In the genomic region with DNA sequence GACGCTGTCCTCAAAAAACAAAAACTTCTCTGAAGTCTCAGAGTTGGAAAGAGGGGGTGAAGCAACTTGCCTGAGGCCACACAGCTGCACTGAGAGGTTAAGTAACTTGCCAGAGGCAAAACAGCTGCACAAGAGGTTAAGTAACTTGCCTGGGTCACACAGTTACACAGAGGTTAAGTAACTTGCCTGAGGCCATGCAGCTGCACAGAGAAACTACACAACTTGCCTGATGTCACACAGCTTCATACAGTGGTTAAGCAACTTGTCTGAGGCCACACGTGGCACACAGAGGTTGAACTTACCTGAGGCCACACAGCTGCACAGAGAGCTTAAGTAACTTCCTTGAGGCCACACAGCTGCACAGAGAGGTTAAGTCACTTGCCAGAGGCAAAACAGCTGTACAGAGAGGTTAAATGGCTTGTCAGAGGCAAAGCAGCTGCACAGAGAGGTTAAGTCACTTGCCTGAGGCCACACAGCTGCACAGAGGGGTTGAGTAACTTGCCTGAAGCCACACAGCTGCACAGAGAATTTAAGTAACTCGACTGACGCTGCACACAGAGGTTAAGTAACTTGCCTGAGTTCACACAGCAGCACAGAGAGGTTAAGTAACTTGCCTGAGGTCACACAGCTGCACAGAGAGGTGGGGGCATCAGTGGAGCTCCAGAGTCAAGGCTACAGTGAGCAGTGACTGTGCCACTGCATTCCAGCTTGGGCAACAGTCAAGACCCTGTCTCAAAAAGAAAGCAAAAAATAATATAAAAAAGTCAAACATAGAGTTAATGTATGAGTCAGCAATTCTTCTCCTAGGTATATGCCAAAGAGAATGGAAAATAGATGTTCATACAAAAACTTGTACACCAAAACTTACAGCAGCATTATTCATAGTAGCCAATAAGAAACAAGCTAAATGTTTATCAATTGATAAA, we compare ENCODE assay signal across 17 cellular contexts. TPM values are rescaled to one million over a fixed set of nuclear protein-coding genes. Genes with fewer than 3 reads are reported as not detected.
DNase-seq lines count a peak whose midpoint lies in the region; ATAC-seq, FAIRE-seq and TF ChIP-seq lines count a peak whose summit lies in the region.
"Had no signal": no experiment of that assay in that cellular context is flagged by ENCODE, and none has a peak within 500 bp of the region (broad histone marks: within the 10 kb centered on the region; RNA-seq: fewer than 3 reads in every experiment).

No MANE protein-coding gene starts in this region.

- TF ChIP-seq CTCF in A549 (IDR thresholded peaks at IDR 0.05) (no peak), Panc1 (IDR thresholded peaks at IDR 0.05) (no peak), WERI-Rb-1 (IDR thresholded peaks at IDR 0.05; ENCODE audit: low read depth, low read length) (no peak), Calu3 (IDR thresholded peaks at IDR 0.05; ENCODE audit: unreplicated experiment) (no peak)

- no peak for FAIRE-seq in A549 (lab: Jason Lieb, UNC)

- H3K27me3 ChIP-seq in Panc1 (ENCODE audit: control insufficient read depth, insufficient read depth, low read length), result no peaks in the 10 kb centered on the region
- H3K27me3 ChIP-seq in WERI-Rb-1 (ENCODE audit: insufficient read depth, low read depth, severe bottlenecking), result no peaks in the 10 kb centered on the region
- H3K27me3 ChIP-seq: transverse colon had no signal

- no peak for TF ChIP-seq POLR2A in A549 (IDR thresholded peaks at IDR 0.05; ENCODE audit: low read length)

- H3K27ac ChIP-seq in A549, result no peak overlapping the region
- H3K27ac ChIP-seq in Panc1 (ENCODE audit: low read length), result no peak overlapping the region
- H3K27ac ChIP-seq in WERI-Rb-1, result no peak overlapping the region
- H3K27ac ChIP-seq: transverse colon had no signal

- no peak overlapping the region for H3K4me2 ChIP-seq in A549

- no peak overlapping the region for H3K4me3 ChIP-seq in A549
- no peak overlapping the region for H3K4me3 ChIP-seq in Panc1 (ENCODE audit: low read depth in 2 of 2, low read length in 2 of 2)
- no peak overlapping the region for H3K4me3 ChIP-seq in WERI-Rb-1 (ENCODE audit: low read depth, low read length)
- H3K4me3 ChIP-seq: transverse colon had no signal

- CTCF ChIA-PET in A549 (lab: Yijun Ruan, JAX) (no interaction called here), Panc1 (lab: Charles Lee) (interaction anchor here (0.5 kb wide), 1 partner anchor 294 kb away, joined by 3 read pairs; no protein-coding TSS in a partner anchor), Calu3 (lab: Charles Lee) (interaction anchor here (0.6 kb wide), 1 partner anchor 186 kb away, joined by 4 read pairs; no protein-coding TSS in a partner anchor)

- TF ChIP-seq EP300 in A549 (IDR thresholded peaks at IDR 0.05), result no peak

- no peaks in the 10 kb centered on the region for H3K4me1 Mint-ChIP-seq in Calu3 (ENCODE audit: low read depth, unreplicated experiment)
- H3K4me1 Mint-ChIP-seq: T-helper 17 cell had no signal

- BruUV-seq in Panc1 (replicated peaks; lab: Mats Ljungman, UMichigan) (no TSS peak), Calu3 (replicated peaks; lab: Mats Ljungman, UMichigan) (no TSS peak)

- 82% methylated on average over 4 of the region's 4 CpGs for WGBS in A549 (ENCODE audit: missing lambda C conversion rate)

- H3K27ac Mint-ChIP-seq in Calu3 (ENCODE audit: unreplicated experiment), result no peak overlapping the region
- H3K27ac Mint-ChIP-seq: T-helper 17 cell had no signal

- no peak for TF ChIP-seq RAD21 in A549 (conservative IDR thresholded peaks at IDR 0.05 in 1 of 2, IDR thresholded peaks at IDR 0.05 in 1 of 2)

- ATAC-seq in A549 (no peak), Panc1 (peak; percentile 14; the same call in 1 of the 2 replicates), esophagus mucosa (peak; percentile 70), GM21447 (IDR thresholded peaks at IDR 0.05; ENCODE audit: unreplicated experiment) (no peak)
- ATAC-seq: PC-3, T-helper 17 cell had no signal

- H3K36me3 ChIP-seq in Panc1 (ENCODE audit: control insufficient read depth, insufficient read depth, low read length), result no peaks in the 10 kb centered on the region
- no peaks in the 10 kb centered on the region for H3K36me3 ChIP-seq in WERI-Rb-1
- H3K36me3 ChIP-seq: transverse colon had no signal

- H3K9me3 Mint-ChIP-seq in Calu3 (ENCODE audit: low read depth, unreplicated experiment), result no peaks in the 10 kb centered on the region

- DNase-seq in A549 (ENCODE audit: low read depth in 1 of 2, low spot score in 1 of 2) (no peak), ELR (ENCODE audit: low read depth) (peak; percentile 28), Panc1 (ENCODE audit: low read depth, low spot score) (no peak), WERI-Rb-1 (no peak), Calu3 (no peak)
- DNase-seq in effector CD4-positive, alpha-beta T cell, result no peak
- DNase-seq: activated CD8-positive, alpha-beta memory T cell treated with anti-CD3 and anti-CD28 coated beads for 24 hours; activated naive CD4-positive, alpha-beta T cell treated with anti-CD3 and anti-CD28 coated beads, Interleukin-2, amount 50 U/mL, for 16 hours; central memory CD4-positive, alpha-beta T cell; DMS79 treated with DMSO at 0.1 percent for 48 hours; NCI-H1105 treated with DMSO at 0.1 percent for 48 hours; NCI-H345; PC-3; T-helper 17 cell; transverse colon had no signal

- POLR2A ChIA-PET in A549 (lab: Yijun Ruan, JAX) (interaction anchor here (1.3 kb wide), 1 partner anchor 12 kb away, joined by 5 read pairs; the partner anchor contains the start of gene ACAD9), Panc1 (lab: Charles Lee) (interaction anchor here (0.6 kb wide), 1 partner anchor 103 kb away, joined by 3 read pairs; no protein-coding TSS in a partner anchor)

- no peaks in the 10 kb centered on the region for H3K4me1 ChIP-seq in A549
- peaks cover 9% of the 10 kb centered on the region for H3K4me1 ChIP-seq in Panc1 (ENCODE audit: control insufficient read depth, insufficient read depth, low read length)

- H3K27me3 Mint-ChIP-seq in Calu3 (ENCODE audit: unreplicated experiment), result peaks cover 10% of the 10 kb centered on the region

- no peaks in the 10 kb centered on the region for H3K36me3 Mint-ChIP-seq in Calu3 (ENCODE audit: insufficient read depth, unreplicated experiment)

- in situ Hi-C loops in Panc1 (cut with HindIII; ENCODE audit: low pct_unique_long_range_greater_than_20kb, low sequenced_read_pairs), result no loop called here

- intact Hi-C loops in Panc1 (cut with micrococcal nuclease; ENCODE audit: unreplicated experiment), result no loop called here
- intact Hi-C loops in Calu3 (cut with micrococcal nuclease; ENCODE audit: unreplicated experiment), result no loop called here

- no peaks in the 10 kb centered on the region for H3K9me3 ChIP-seq in A549
- no peaks in the 10 kb centered on the region for H3K9me3 ChIP-seq in Panc1 (ENCODE audit: control insufficient read depth, insufficient read depth, low read depth, low read length)
- H3K9me3 ChIP-seq in WERI-Rb-1 (ENCODE audit: severe bottlenecking), result no peaks in the 10 kb centered on the region
- H3K9me3 ChIP-seq: transverse colon had no signal

- no peak overlapping the region for H3K4me3 Mint-ChIP-seq in Calu3 (ENCODE audit: low read depth, unreplicated experiment)
- H3K4me3 Mint-ChIP-seq: T-helper 17 cell had no signal

TF ChIP-seq in A549, 52 proteins besides CTCF, POLR2A, EP300 and RAD21:
- TF ChIP-seq HEYL (CRISPR knock-in tag; IDR thresholded peaks at IDR 0.05) (no peak), ZFP36 (IDR thresholded peaks at IDR 0.05; ENCODE audit: borderline replicate concordance, partially characterized antibody) (peak; percentile 94), MAFK (IDR thresholded peaks at IDR 0.05; ENCODE audit: partially characterized antibody) (peak; percentile 93)

RNA-seq across cellular contexts. Expression of gene ACAD9, which starts 12.0 kb away (rescaled TPM):
- polyA plus RNA-seq in A549 (2011; rRNA removed) (24.1 and 26.1 TPM in 2 replicates), A549 (2017; fragmentation: RNase III; extraction: RNeasy Plus Mini Kit Qiagen cat#74134 plus additional on column Dnase treatment) (28.3 to 29.2 TPM (median 28.7 TPM) in 3 replicates)
- polyA plus RNA-seq in A549 (2012; cell fraction: cytosol; rRNA removed), result 38.6 and 41.5 TPM in 2 replicates
- 74.8 and 78.0 TPM in 2 replicates for polyA plus RNA-seq in A549 (2012; cell fraction: nucleus; rRNA removed)
- polyA minus RNA-seq in A549 (2011; rRNA and poly(A)+ RNA removed), result 41.7 and 45.2 TPM in 2 replicates
- total RNA-seq in Panc1 (2021; ENCODE audit: unreplicated experiment) (70.9 TPM), esophagus mucosa (34.7 TPM), Calu3 (2022) (112 and 124 TPM in 2 replicates)
- polyA plus RNA-seq in Panc1 (2012; ENCODE audit: insufficient read length), result 56.0 TPM

Comparison
In these comparisons a context has a peak if more than half of its experiments do, and no peak if none do; other contexts are left out.
1. ATAC-seq: peak in Panc1 (single experiment) and esophagus mucosa (single experiment); none in A549 (0 of 2) and GM21447 (single experiment).